ENCODE assay signal across 8 cellular contexts in genomic region chr20:41047279-41047974, GRCh38. TPM values are rescaled to one million over a fixed set of nuclear protein-coding genes. Genes with fewer than 3 reads are reported as not detected.
DNase-seq lines count a peak whose midpoint lies in the region; ATAC-seq, FAIRE-seq and TF ChIP-seq lines count a peak whose summit lies in the region.

No MANE protein-coding gene starts in this region.

- H3K4me3 Mint-ChIP-seq in activated CD4-positive, alpha-beta memory T cell treated with anti-CD3 and anti-CD28 coated beads for 36 hours: peak overlapping the region; percentile 76

- 39 to 46% (median 43%) methylated on average over 5 of the region's 5 CpGs for WGBS in heart left ventricle, 4 donors

- peak overlapping the region in 9 of 12 donors; percentile 5 to 88 (median 43) for H3K27ac ChIP-seq in heart left ventricle
- peak overlapping the region; percentile 37 for H3K27ac ChIP-seq in lower lobe of right lung
- peak overlapping the region; percentile 46 for H3K27ac ChIP-seq in vagina

- no peak for DNase-seq in heart left ventricle
- no peak for DNase-seq in cardiac septum (ENCODE audit: low spot score)
- peak; percentile 17 for DNase-seq in activated CD4-positive, alpha-beta memory T cell treated with anti-CD3 and anti-CD28 coated beads for 36 hours
- DNase-seq in lower lobe of right lung: no peak
- no peak for DNase-seq in vagina (ENCODE audit: extremely low spot score in 2 of 2)
- DNase-seq in H54 (ENCODE audit: insufficient read length, low spot score): no peak
- no peak for DNase-seq in GM13976 (ENCODE audit: low spot score)
- no peak for DNase-seq in SW 1271 (lab: John Stamatoyannopoulos, UW)

- peaks cover 5% of the 10 kb centered on the region for H3K36me3 Mint-ChIP-seq in activated CD4-positive, alpha-beta memory T cell treated with anti-CD3 and anti-CD28 coated beads for 36 hours

- no peaks in the 10 kb centered on the region for H3K9me3 Mint-ChIP-seq in activated CD4-positive, alpha-beta memory T cell treated with anti-CD3 and anti-CD28 coated beads for 36 hours

- in situ Hi-C loops in GM13976 (cut with MboI; ENCODE audit: low sequenced_read_pairs, unreplicated experiment): no loop called here

- intact Hi-C loops in heart left ventricle (cut with DNase I): loop anchor here in 1 of 10 donors (5.0 kb wide), 1 partner anchor 35 kb away; no protein-coding TSS in a partner anchor
- intact Hi-C loops in cardiac septum (cut with DNase I): no loop called here
- intact Hi-C loops in activated CD4-positive, alpha-beta memory T cell treated with anti-CD3 and anti-CD28 coated beads for 36 hours (cut with micrococcal nuclease): loop anchor here (1.0 to 5.0 kb wide), 4 partner anchors 8 to 110 kb away; partner anchors contain the start of gene TOP1
- intact Hi-C loops in lower lobe of right lung (cut with DNase I): no loop called here
- intact Hi-C loops in vagina (cut with DNase I): no loop called here

- CTCF ChIA-PET in activated CD4-positive, alpha-beta memory T cell treated with anti-CD3 and anti-CD28 coated beads for 36 hours (lab: Charles Lee): interaction anchor here (0.7 to 2.7 kb wide), 5 partner anchors 48 to 89 kb away, joined by 3 to 20 read pairs (median 12); no protein-coding TSS in a partner anchor

- no peak for FAIRE-seq in H54 (lab: Jason Lieb, UNC)

- ATAC-seq in heart left ventricle (peak in 2 of 4 donors; percentile 3 to 17), lower lobe of right lung (peak; percentile 8 to 11)

- H3K27me3 ChIP-seq in heart left ventricle (no peaks in the 10 kb centered on the region), lower lobe of right lung (ENCODE audit: low read depth) (no peaks in the 10 kb centered on the region), vagina (no peaks in the 10 kb centered on the region)

- peaks cover 7 to 90% (median 75%) of the 10 kb centered on the region in 12 donors for H3K4me1 ChIP-seq in heart left ventricle
- H3K4me1 ChIP-seq in lower lobe of right lung: peaks cover 68% of the 10 kb centered on the region
- peaks cover 98% of the 10 kb centered on the region for H3K4me1 ChIP-seq in vagina

- no peaks in the 10 kb centered on the region for H3K27me3 Mint-ChIP-seq in activated CD4-positive, alpha-beta memory T cell treated with anti-CD3 and anti-CD28 coated beads for 36 hours

- H3K9me3 ChIP-seq in heart left ventricle (no peaks in the 10 kb centered on the region), lower lobe of right lung (no peaks in the 10 kb centered on the region), vagina (no peaks in the 10 kb centered on the region)

- TF ChIP-seq CTCF in heart left ventricle (IDR thresholded peaks at IDR 0.05) (no peak), lower lobe of right lung (IDR thresholded peaks at IDR 0.05) (no peak), vagina (IDR thresholded peaks at IDR 0.05) (no peak), GM13976 (IDR thresholded peaks at IDR 0.05; ENCODE audit: borderline replicate concordance, control extremely low read depth, extremely low read depth, insufficient read depth, missing control alignments) (no peak)

- peak overlapping the region; percentile 87 for H3K27ac Mint-ChIP-seq in activated CD4-positive, alpha-beta memory T cell treated with anti-CD3 and anti-CD28 coated beads for 36 hours

- H3K4me3 ChIP-seq in heart left ventricle (peak overlapping the region in 7 of 12 donors; percentile 11 to 54 (median 23)), lower lobe of right lung (peak overlapping the region; percentile 40), vagina (peak overlapping the region in 1 of 2 donors; percentile 3)

- TF ChIP-seq POLR2A in heart left ventricle (IDR thresholded peaks at IDR 0.05): no peak
- TF ChIP-seq POLR2A in vagina (IDR thresholded peaks at IDR 0.05): no peak
- no peak for TF ChIP-seq POLR2A in H54 (IDR thresholded peaks at IDR 0.05; ENCODE audit: low read depth, low read length)

- H3K36me3 ChIP-seq in heart left ventricle (no peaks in the 10 kb centered on the region), lower lobe of right lung (no peaks in the 10 kb centered on the region), vagina (no peaks in the 10 kb centered on the region)

- POLR2A ChIA-PET in activated CD4-positive, alpha-beta memory T cell treated with anti-CD3 and anti-CD28 coated beads for 36 hours (lab: Charles Lee): interaction anchor here (0.7 to 1.5 kb wide), 3 partner anchors 8 to 38 kb away, joined by 3 to 6 read pairs (median 4); no protein-coding TSS in a partner anchor

- H3K4me1 Mint-ChIP-seq in activated CD4-positive, alpha-beta memory T cell treated with anti-CD3 and anti-CD28 coated beads for 36 hours (ENCODE audit: low read depth): peaks cover 94% of the 10 kb centered on the region

RNA-seq across cellular contexts. Expression of gene TOP1, which starts 18.8 kb away (rescaled TPM):
- total RNA-seq in heart left ventricle: 10 to 100 TPM; 15.0 to 32.3 (median 21.8) TPM
- polyA plus RNA-seq in heart left ventricle: 10 to 100 TPM; 11.6 to 21.4 TPM
- 23.5 TPM for total RNA-seq in cardiac septum
- 100 to 1,000 TPM; 128 TPM for total RNA-seq in activated CD4-positive, alpha-beta memory T cell treated with anti-CD3 and anti-CD28 coated beads for 36 hours
- total RNA-seq in lower lobe of right lung: 52.0 TPM
- 38.1 TPM for total RNA-seq in vagina
